In the genomic region with DNA sequence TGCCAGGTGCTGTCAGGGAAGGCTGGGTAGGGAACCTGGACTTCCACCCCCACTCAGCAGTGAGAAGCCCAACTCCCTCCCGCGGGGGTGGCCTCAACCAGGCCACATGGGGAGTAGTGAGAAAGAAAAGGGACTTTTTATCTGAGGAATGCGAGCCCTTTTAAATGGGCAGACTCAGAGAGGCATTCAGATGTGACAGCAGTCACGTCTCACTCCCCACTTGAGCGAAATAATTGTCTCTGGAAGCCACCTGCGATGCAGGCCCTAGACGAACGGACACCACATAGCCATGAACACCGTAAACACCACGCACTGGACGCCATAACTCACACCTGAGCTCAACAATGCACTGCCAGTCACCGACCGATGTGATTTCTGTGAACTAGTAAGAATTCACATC, we compare ENCODE assay signal across 1 cellular context.
TF ChIP-seq lines count a peak whose summit lies in the region.

No MANE protein-coding gene starts in this region.

TF ChIP-seq in GM12878, 131 proteins besides CTCF, POLR2A, EP300 and RAD21 (continued from another document):
- TF ChIP-seq ZBTB33 (IDR thresholded peaks at IDR 0.05) (no peak), SIX5 (IDR thresholded peaks at IDR 0.05; ENCODE audit: low read depth, low read length, severe bottlenecking) (no peak), JUND (IDR thresholded peaks at IDR 0.05; ENCODE audit: low read depth, low read length) (no peak), RUNX3 (IDR thresholded peaks at IDR 0.05; ENCODE audit: low read length) (no peak), ZNF217 (IDR thresholded peaks at IDR 0.05) (no peak), PAX5 (IDR thresholded peaks at IDR 0.05; ENCODE audit: borderline replicate concordance, low read depth, low read length) (0 out of 2 replicates have a peak, but pooled peaks have one; percentile 24), NBN (IDR thresholded peaks at IDR 0.05) (peak; percentile 84), ZNF274 (IDR thresholded peaks at IDR 0.05; ENCODE audit: insufficient read depth, insufficient read length) (no peak), ATF2 (IDR thresholded peaks at IDR 0.05; ENCODE audit: low read length) (no peak), USF1 (IDR thresholded peaks at IDR 0.05; ENCODE audit: borderline replicate concordance, extremely low read length, insufficient read depth, low read depth, low read length) (no peak)
